Comparison of ENCODE assay signal across 1 cellular context in the genomic region with DNA sequence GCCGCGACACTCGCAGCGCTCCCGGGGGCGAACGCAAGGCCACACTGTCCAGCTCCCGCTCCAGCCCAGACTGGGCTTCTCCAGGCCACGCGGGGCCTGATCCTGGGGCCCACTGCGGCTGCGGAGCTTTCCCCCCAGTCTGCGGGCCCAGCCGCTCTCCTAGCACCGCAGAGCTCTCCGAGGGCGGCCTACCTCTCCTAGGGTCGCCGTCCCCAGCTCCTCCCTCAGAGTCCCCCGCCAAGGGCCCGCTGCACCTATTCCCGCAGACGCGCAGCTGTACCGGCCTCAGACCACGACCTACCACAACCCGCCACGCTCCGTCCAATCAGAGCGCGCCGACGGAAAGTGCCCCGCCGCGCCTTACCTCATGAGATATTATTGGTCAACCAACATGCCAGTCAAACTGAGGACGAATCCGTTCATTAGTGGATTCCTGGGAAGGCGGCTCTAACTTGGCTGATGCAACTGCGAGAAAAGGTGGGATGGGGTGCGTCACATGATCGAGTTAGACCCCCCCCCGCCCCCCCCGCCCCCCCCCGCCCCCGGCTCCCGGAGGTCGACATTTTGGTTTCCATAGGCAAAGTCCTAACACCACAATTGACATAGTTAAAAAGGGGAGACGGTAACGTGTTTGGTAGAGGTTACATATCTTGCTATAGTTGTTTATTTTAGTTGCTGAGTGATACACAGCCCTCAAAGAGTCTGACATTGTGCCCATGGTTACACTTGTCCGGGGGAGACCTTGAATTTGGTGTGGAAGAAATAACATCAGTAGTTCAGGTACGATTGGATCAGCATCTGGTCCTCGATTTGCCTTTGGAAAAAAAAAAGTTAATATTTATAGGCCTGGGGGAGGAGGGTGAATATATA.
TF ChIP-seq lines count a peak whose summit lies in the region.

A gene (minus strand): TSS at position 278 of the 870 bp plus-strand sequence. CDS start 6,743 bp downstream, outside the sequence.

TF ChIP-seq in HepG2, 621 proteins besides CTCF, POLR2A, EP300 and RAD21 (continued from another document and continues in another):
- TF ChIP-seq HNRNPLL (IDR thresholded peaks at IDR 0.05; ENCODE audit: low read depth, low read length, poor library complexity, severe bottlenecking), result peak; percentile 93
- TF ChIP-seq, protein P1, sequence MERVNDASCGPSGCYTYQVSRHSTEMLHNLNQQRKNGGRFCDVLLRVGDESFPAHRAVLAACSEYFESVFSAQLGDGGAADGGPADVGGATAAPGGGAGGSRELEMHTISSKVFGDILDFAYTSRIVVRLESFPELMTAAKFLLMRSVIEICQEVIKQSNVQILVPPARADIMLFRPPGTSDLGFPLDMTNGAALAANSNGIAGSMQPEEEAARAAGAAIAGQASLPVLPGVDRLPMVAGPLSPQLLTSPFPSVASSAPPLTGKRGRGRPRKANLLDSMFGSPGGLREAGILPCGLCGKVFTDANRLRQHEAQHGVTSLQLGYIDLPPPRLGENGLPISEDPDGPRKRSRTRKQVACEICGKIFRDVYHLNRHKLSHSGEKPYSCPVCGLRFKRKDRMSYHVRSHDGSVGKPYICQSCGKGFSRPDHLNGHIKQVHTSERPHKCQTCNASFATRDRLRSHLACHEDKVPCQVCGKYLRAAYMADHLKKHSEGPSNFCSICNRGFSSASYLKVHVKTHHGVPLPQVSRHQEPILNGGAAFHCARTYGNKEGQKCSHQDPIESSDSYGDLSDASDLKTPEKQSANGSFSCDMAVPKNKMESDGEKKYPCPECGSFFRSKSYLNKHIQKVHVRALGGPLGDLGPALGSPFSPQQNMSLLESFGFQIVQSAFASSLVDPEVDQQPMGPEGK (CRISPR knock-in tag; IDR thresholded peaks at IDR 0.05), result peak; percentile 98
- peak; percentile 85; the same call in 1 of the 2 replicates for TF ChIP-seq MTF1 (CRISPR knock-in tag; IDR thresholded peaks at IDR 0.05)
- peak; percentile 99 for TF ChIP-seq RBFOX2 (IDR thresholded peaks at IDR 0.05; ENCODE audit: low read depth, low read length)
- TF ChIP-seq, protein P2, sequence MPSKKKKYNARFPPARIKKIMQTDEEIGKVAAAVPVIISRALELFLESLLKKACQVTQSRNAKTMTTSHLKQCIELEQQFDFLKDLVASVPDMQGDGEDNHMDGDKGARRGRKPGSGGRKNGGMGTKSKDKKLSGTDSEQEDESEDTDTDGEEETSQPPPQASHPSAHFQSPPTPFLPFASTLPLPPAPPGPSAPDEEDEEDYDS (CRISPR knock-in tag; IDR thresholded peaks at IDR 0.05), result peak; percentile 97
- peak; percentile 78 for TF ChIP-seq CREM (IDR thresholded peaks at IDR 0.05)
- no peak for TF ChIP-seq CREM (CRISPR knock-in tag; IDR thresholded peaks at IDR 0.05)
- TF ChIP-seq, protein P3, sequence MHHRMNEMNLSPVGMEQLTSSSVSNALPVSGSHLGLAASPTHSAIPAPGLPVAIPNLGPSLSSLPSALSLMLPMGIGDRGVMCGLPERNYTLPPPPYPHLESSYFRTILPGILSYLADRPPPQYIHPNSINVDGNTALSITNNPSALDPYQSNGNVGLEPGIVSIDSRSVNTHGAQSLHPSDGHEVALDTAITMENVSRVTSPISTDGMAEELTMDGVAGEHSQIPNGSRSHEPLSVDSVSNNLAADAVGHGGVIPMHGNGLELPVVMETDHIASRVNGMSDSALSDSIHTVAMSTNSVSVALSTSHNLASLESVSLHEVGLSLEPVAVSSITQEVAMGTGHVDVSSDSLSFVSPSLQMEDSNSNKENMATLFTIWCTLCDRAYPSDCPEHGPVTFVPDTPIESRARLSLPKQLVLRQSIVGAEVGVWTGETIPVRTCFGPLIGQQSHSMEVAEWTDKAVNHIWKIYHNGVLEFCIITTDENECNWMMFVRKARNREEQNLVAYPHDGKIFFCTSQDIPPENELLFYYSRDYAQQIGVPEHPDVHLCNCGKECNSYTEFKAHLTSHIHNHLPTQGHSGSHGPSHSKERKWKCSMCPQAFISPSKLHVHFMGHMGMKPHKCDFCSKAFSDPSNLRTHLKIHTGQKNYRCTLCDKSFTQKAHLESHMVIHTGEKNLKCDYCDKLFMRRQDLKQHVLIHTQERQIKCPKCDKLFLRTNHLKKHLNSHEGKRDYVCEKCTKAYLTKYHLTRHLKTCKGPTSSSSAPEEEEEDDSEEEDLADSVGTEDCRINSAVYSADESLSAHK (CRISPR knock-in tag; IDR thresholded peaks at IDR 0.05; ENCODE audit: borderline replicate concordance), result no peak
- no peak for TF ChIP-seq ZBTB8A (CRISPR knock-in tag; IDR thresholded peaks at IDR 0.05; ENCODE audit: borderline replicate concordance, low read depth)
- TF ChIP-seq, protein P4, sequence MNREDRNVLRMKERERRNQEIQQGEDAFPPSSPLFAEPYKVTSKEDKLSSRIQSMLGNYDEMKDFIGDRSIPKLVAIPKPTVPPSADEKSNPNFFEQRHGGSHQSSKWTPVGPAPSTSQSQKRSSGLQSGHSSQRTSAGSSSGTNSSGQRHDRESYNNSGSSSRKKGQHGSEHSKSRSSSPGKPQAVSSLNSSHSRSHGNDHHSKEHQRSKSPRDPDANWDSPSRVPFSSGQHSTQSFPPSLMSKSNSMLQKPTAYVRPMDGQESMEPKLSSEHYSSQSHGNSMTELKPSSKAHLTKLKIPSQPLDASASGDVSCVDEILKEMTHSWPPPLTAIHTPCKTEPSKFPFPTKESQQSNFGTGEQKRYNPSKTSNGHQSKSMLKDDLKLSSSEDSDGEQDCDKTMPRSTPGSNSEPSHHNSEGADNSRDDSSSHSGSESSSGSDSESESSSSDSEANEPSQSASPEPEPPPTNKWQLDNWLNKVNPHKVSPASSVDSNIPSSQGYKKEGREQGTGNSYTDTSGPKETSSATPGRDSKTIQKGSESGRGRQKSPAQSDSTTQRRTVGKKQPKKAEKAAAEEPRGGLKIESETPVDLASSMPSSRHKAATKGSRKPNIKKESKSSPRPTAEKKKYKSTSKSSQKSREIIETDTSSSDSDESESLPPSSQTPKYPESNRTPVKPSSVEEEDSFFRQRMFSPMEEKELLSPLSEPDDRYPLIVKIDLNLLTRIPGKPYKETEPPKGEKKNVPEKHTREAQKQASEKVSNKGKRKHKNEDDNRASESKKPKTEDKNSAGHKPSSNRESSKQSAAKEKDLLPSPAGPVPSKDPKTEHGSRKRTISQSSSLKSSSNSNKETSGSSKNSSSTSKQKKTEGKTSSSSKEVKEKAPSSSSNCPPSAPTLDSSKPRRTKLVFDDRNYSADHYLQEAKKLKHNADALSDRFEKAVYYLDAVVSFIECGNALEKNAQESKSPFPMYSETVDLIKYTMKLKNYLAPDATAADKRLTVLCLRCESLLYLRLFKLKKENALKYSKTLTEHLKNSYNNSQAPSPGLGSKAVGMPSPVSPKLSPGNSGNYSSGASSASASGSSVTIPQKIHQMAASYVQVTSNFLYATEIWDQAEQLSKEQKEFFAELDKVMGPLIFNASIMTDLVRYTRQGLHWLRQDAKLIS (CRISPR knock-in tag; IDR thresholded peaks at IDR 0.05), result peak; percentile 85
- TF ChIP-seq ZNF354B (CRISPR knock-in tag; IDR thresholded peaks at IDR 0.05), result no peak
- TF ChIP-seq, protein P5, sequence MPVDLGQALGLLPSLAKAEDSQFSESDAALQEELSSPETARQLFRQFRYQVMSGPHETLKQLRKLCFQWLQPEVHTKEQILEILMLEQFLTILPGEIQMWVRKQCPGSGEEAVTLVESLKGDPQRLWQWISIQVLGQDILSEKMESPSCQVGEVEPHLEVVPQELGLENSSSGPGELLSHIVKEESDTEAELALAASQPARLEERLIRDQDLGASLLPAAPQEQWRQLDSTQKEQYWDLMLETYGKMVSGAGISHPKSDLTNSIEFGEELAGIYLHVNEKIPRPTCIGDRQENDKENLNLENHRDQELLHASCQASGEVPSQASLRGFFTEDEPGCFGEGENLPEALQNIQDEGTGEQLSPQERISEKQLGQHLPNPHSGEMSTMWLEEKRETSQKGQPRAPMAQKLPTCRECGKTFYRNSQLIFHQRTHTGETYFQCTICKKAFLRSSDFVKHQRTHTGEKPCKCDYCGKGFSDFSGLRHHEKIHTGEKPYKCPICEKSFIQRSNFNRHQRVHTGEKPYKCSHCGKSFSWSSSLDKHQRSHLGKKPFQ (CRISPR knock-in tag; IDR thresholded peaks at IDR 0.05; ENCODE audit: insufficient replicate concordance), result peak; percentile 77
- TF ChIP-seq ZNF263 (CRISPR knock-in tag; IDR thresholded peaks at IDR 0.05), result peak; percentile 47; the same call in 1 of the 2 replicates
- no peak for TF ChIP-seq ATAD3A (CRISPR knock-in tag; IDR thresholded peaks at IDR 0.05)
- TF ChIP-seq, protein P6, sequence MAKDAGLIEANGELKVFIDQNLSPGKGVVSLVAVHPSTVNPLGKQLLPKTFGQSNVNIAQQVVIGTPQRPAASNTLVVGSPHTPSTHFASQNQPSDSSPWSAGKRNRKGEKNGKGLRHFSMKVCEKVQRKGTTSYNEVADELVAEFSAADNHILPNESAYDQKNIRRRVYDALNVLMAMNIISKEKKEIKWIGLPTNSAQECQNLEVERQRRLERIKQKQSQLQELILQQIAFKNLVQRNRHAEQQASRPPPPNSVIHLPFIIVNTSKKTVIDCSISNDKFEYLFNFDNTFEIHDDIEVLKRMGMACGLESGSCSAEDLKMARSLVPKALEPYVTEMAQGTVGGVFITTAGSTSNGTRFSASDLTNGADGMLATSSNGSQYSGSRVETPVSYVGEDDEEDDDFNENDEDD (CRISPR knock-in tag; IDR thresholded peaks at IDR 0.05; ENCODE audit: borderline replicate concordance), result peak; percentile 94
- TF ChIP-seq, protein P7, sequence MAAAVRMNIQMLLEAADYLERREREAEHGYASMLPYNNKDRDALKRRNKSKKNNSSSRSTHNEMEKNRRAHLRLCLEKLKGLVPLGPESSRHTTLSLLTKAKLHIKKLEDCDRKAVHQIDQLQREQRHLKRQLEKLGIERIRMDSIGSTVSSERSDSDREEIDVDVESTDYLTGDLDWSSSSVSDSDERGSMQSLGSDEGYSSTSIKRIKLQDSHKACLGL (CRISPR knock-in tag; IDR thresholded peaks at IDR 0.05), result peak; percentile 85; the same call in 1 of the 2 replicates
- peak; percentile 79; the same call in 1 of the 2 replicates for TF ChIP-seq ARHGAP35 (CRISPR knock-in tag; IDR thresholded peaks at IDR 0.05; ENCODE audit: borderline replicate concordance)
- TF ChIP-seq NFATC3 (CRISPR knock-in tag; IDR thresholded peaks at IDR 0.05), result peak; percentile 91; the same call in 1 of the 2 replicates
- TF ChIP-seq ZNF749 (CRISPR knock-in tag; IDR thresholded peaks at IDR 0.05; ENCODE audit: borderline replicate concordance), result peak; percentile 30; the same call in 1 of the 2 replicates
- TF ChIP-seq SP4 (CRISPR knock-in tag; IDR thresholded peaks at IDR 0.05), result peak; percentile 60
- no peak for TF ChIP-seq ZNF572 (CRISPR knock-in tag; IDR thresholded peaks at IDR 0.05)
- TF ChIP-seq ZNF205 (CRISPR knock-in tag; IDR thresholded peaks at IDR 0.05), result 0 out of 2 replicates have a peak, but pooled peaks have one; percentile 44
- peak; percentile 23; the same call in 1 of the 2 replicates for TF ChIP-seq RXRB (CRISPR knock-in tag; IDR thresholded peaks at IDR 0.05; ENCODE audit: borderline replicate concordance)
- peak; percentile 40 for TF ChIP-seq NCOA2 (CRISPR knock-in tag; IDR thresholded peaks at IDR 0.05)
- peak; percentile 76; the same call in 1 of the 2 replicates for TF ChIP-seq NR1H2 (CRISPR knock-in tag; IDR thresholded peaks at IDR 0.05; ENCODE audit: borderline replicate concordance, low read depth)
- peak; percentile 93 for TF ChIP-seq ZNF772 (CRISPR knock-in tag; IDR thresholded peaks at IDR 0.05)
- TF ChIP-seq, protein P8, sequence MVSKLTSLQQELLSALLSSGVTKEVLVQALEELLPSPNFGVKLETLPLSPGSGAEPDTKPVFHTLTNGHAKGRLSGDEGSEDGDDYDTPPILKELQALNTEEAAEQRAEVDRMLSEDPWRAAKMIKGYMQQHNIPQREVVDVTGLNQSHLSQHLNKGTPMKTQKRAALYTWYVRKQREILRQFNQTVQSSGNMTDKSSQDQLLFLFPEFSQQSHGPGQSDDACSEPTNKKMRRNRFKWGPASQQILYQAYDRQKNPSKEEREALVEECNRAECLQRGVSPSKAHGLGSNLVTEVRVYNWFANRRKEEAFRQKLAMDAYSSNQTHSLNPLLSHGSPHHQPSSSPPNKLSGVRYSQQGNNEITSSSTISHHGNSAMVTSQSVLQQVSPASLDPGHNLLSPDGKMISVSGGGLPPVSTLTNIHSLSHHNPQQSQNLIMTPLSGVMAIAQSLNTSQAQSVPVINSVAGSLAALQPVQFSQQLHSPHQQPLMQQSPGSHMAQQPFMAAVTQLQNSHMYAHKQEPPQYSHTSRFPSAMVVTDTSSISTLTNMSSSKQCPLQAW (CRISPR knock-in tag; IDR thresholded peaks at IDR 0.05), result peak; percentile 46; the same call in 1 of the 2 replicates
- TF ChIP-seq AHR (CRISPR knock-in tag; IDR thresholded peaks at IDR 0.05), result 0 out of 2 replicates have a peak, but pooled peaks have one; percentile 48
- TF ChIP-seq GTF2F1 (IDR thresholded peaks at IDR 0.05; ENCODE audit: low read length), result peak; percentile 83; the same call in 1 of the 2 replicates
- no peak for TF ChIP-seq ZNF326 (CRISPR knock-in tag; IDR thresholded peaks at IDR 0.05; ENCODE audit: borderline replicate concordance)
- no peak for TF ChIP-seq ZNF644 (CRISPR knock-in tag; IDR thresholded peaks at IDR 0.05; ENCODE audit: low read depth)
- TF ChIP-seq, protein P9, sequence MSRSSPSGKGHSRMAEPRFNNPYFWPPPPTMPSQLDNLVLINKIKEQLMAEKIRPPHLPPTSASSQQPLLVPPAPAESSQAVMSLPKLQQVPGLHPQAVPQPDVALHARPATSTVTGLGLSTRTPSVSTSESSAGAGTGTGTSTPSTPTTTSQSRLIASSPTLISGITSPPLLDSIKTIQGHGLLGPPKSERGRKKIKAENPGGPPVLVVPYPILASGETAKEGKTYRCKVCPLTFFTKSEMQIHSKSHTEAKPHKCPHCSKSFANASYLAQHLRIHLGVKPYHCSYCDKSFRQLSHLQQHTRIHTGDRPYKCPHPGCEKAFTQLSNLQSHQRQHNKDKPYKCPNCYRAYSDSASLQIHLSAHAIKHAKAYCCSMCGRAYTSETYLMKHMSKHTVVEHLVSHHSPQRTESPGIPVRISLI (CRISPR knock-in tag; IDR thresholded peaks at IDR 0.05; ENCODE audit: borderline replicate concordance), result peak; percentile 35; the same call in 1 of the 2 replicates
- TF ChIP-seq ZNF496 (CRISPR knock-in tag; IDR thresholded peaks at IDR 0.05; ENCODE audit: insufficient replicate concordance), result no peak
- TF ChIP-seq PCBP2 (optimal IDR thresholded peaks at IDR 0.05; ENCODE audit: low read depth, low read length, poor library complexity, severe bottlenecking), result peak; percentile 47
- TF ChIP-seq, protein P10, sequence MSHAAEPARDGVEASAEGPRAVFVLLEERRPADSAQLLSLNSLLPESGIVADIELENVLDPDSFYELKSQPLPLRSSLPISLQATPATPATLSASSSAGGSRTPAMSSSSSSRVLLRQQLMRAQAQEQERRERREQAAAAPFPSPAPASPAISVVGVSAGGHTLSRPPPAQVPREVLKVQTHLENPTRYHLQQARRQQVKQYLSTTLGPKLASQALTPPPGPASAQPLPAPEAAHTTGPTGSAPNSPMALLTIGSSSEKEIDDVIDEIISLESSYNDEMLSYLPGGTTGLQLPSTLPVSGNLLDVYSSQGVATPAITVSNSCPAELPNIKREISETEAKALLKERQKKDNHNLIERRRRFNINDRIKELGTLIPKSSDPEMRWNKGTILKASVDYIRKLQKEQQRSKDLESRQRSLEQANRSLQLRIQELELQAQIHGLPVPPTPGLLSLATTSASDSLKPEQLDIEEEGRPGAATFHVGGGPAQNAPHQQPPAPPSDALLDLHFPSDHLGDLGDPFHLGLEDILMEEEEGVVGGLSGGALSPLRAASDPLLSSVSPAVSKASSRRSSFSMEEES (CRISPR knock-in tag; IDR thresholded peaks at IDR 0.05), result peak; percentile 74
- peak; percentile 87 for TF ChIP-seq SALL1 (CRISPR knock-in tag; IDR thresholded peaks at IDR 0.05)
